ENCODE assay signal across 8 cellular contexts in genomic region chr16:53457670-53458069, GRCh38. TPM values are rescaled to one million over a fixed set of nuclear protein-coding genes. Genes with fewer than 3 reads are reported as not detected.
DNase-seq lines count a peak whose midpoint lies in the region; ATAC-seq and TF ChIP-seq lines count a peak whose summit lies in the region.

No MANE protein-coding gene starts in this region.

- intact Hi-C loops in Calu3 (cut with micrococcal nuclease; ENCODE audit: unreplicated experiment) = no loop called here

- peak; percentile 100 for ATAC-seq in GM21723 (IDR thresholded peaks at IDR 0.05; ENCODE audit: unreplicated experiment)

- no TSS peak for BruUV-seq in Calu3 (replicated peaks; lab: Mats Ljungman, UMichigan)

- no peak overlapping the region for H3K4me3 Mint-ChIP-seq in Calu3 (ENCODE audit: low read depth, unreplicated experiment)

- no peak for TF ChIP-seq CTCF in GM10248 (IDR thresholded peaks at IDR 0.05; ENCODE audit: control extremely low read depth, extremely low read depth, low read depth, missing control alignments)
- TF ChIP-seq CTCF in NB4 (IDR thresholded peaks at IDR 0.05; ENCODE audit: low read depth, low read length) = no peak
- no peak for TF ChIP-seq CTCF in Calu3 (IDR thresholded peaks at IDR 0.05; ENCODE audit: unreplicated experiment)

- H3K4me3 ChIP-seq in NB4 (ENCODE audit: low read depth, low read length) = no peak overlapping the region

- POLR2A ChIA-PET in GM10248 (lab: Yijun Ruan, JAX) = no interaction called here

- H3K9me3 Mint-ChIP-seq in Calu3 (ENCODE audit: low read depth, unreplicated experiment) = no peaks in the 10 kb centered on the region

- H3K27ac Mint-ChIP-seq in Calu3 (ENCODE audit: unreplicated experiment) = no peak overlapping the region

- CTCF ChIA-PET in GM10248 (lab: Yijun Ruan, JAX) = interaction anchor here (0.8 to 2.3 kb wide), 2 partner anchors 52 to 147 kb away, joined by 3 to 7 read pairs; no protein-coding TSS in a partner anchor
- CTCF ChIA-PET in Calu3 (lab: Charles Lee) = interaction anchor here (0.7 kb wide), 1 partner anchor 545 kb away, joined by 5 read pairs; no protein-coding TSS in a partner anchor

- no peak for TF ChIP-seq POLR2A in NB4 (IDR thresholded peaks at IDR 0.05; ENCODE audit: extremely low read depth, insufficient read length)

- H3K4me1 Mint-ChIP-seq in Calu3 (ENCODE audit: low read depth, unreplicated experiment) = no peaks in the 10 kb centered on the region

- peaks cover 17% of the 10 kb centered on the region for H3K36me3 Mint-ChIP-seq in Calu3 (ENCODE audit: insufficient read depth, unreplicated experiment)

- no peaks in the 10 kb centered on the region for H3K27me3 Mint-ChIP-seq in Calu3 (ENCODE audit: unreplicated experiment)

- peak; percentile 78 for DNase-seq in GM10248 (ENCODE audit: extremely low spot score)
- DNase-seq in NB4 (ENCODE audit: low read depth) = peak; percentile 46
- DNase-seq in activated effector memory CD4-positive, alpha-beta T cell treated with Interleukin-2 at 50 U/mL for 16 hours = peak; percentile 64
- DNase-seq in stimulated activated CD8-positive, alpha-beta memory T cell treated with anti-CD3 and anti-CD28 coated beads, Interleukin-12 subunit alpha, Interleukin-12 subunit beta, amount 100 ng/mL, for 24 hours (ENCODE audit: extremely low read depth) = peak; percentile 38
- no peak for DNase-seq in Calu3
- DNase-seq in NCI-H2081 treated with DMSO at 0.1 percent for 48 hours (lab: John Stamatoyannopoulos, UW) = no peak
- no peak for DNase-seq in RKO (ENCODE audit: low spot score)

RNA-seq across cellular contexts. Expression of gene RBL2, which starts 23.4 kb away (rescaled TPM):
- 59.9 and 62.8 TPM in 2 replicates for total RNA-seq in Calu3 (2022)

RNA-seq across cellular contexts. Expression of gene AKTIP, which starts 45.3 kb away (rescaled TPM):
- 46.4 and 59.4 TPM in 2 replicates for total RNA-seq in Calu3 (2022)

Comparison
In these comparisons a context has a peak if more than half of its experiments do, and no peak if none do; other contexts are left out.
1. DNase-seq: peak in GM10248 (single experiment), NB4 (single experiment), activated effector memory CD4-positive, alpha-beta T cell treated with Interleukin-2 at 50 U/mL for 16 hours (single experiment) and stimulated activated CD8-positive, alpha-beta memory T cell treated with anti-CD3 and anti-CD28 coated beads, Interleukin-12 subunit alpha, Interleukin-12 subunit beta, amount 100 ng/mL, for 24 hours (single experiment); none in Calu3 (single experiment), NCI-H2081 treated with DMSO at 0.1 percent for 48 hours (single experiment) and RKO (single experiment).